ENCODE assay signal across 8 cellular contexts in the genomic region with DNA sequence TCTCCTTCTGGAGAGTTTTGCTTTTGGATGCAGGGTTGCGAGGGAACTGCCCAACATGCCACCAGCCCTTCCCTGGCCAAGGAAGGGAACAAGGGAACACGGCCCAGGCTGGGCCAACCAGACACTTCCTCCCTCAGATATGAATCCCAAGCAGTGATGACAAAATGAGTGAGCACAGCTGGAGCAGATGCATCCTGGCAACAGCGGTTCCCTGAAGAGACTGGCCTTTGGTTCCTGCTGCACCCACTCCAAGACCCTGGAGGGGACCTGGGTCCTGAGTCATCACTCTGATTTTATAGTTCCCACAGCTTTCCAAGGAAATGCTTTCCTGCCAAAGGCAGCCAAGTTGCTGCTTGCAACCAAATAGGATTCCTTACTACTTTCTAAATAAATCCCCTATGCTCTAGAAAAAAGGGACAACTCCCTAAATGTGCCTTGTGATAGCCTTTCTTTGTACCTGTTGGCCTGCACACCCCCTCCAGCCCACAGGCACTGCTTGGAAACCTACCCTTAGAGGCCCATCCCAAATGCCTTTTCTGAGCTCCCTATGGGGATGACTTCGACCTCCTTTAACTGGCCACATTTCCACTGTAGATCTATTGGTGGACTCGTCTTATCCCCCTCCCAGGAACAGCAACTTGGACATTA. TPM values are rescaled to one million over a fixed set of nuclear protein-coding genes. Genes with fewer than 3 reads are reported as not detected.
DNase-seq lines count a peak whose midpoint lies in the region; ATAC-seq and TF ChIP-seq lines count a peak whose summit lies in the region.

No MANE protein-coding gene starts in this region.

- H3K14ac ChIP-seq in IMR-90 (replicated peaks; ENCODE audit: low read depth, low read length) = peak overlapping the region; percentile 63

- intact Hi-C loops in IMR-90 (cut with micrococcal nuclease) = no loop called here

- H2AK5ac ChIP-seq in IMR-90 (ENCODE audit: low read depth, low read length) = peak overlapping the region; percentile 84

- no peak overlapping the region for H4K5ac ChIP-seq in IMR-90 (ENCODE audit: low read depth, low read length)

- TF ChIP-seq CTCF in AG10803 (conservative IDR thresholded peaks at IDR 0.05; ENCODE audit: low read length) = no peak
- TF ChIP-seq CTCF in IMR-90 (conservative IDR thresholded peaks at IDR 0.05; ENCODE audit: low read depth, low read length) = no peak
- TF ChIP-seq CTCF in chondrocyte (IDR thresholded peaks at IDR 0.05) = no peak
- TF ChIP-seq CTCF in mesothelial cell of epicardium (IDR thresholded peaks at IDR 0.05; ENCODE audit: unreplicated experiment) = no peak

- H3K4me3 ChIP-seq in AG10803 (ENCODE audit: low read length) (no peak overlapping the region), IMR-90 (ENCODE audit: insufficient read depth, low read depth, low read length) (no peak overlapping the region), HAP-1 (no peak overlapping the region)

- peaks cover 27 to 86% of the 10 kb centered on the region in 2 experiments for H3K79me1 ChIP-seq in IMR-90 (ENCODE audit: low read depth in 1 of 2, low read length in 2 of 2)

- H3K27me3 Mint-ChIP-seq in chondrocyte (ENCODE audit: low read depth) = no peaks in the 10 kb centered on the region
- no peaks in the 10 kb centered on the region for H3K27me3 Mint-ChIP-seq in mesothelial cell of epicardium (ENCODE audit: low read depth)

- peak overlapping the region; percentile 7; the same call in 1 of the 2 replicates for H3K27ac ChIP-seq in IMR-90 (ENCODE audit: insufficient read depth, low read length)

- H3K4me1 Mint-ChIP-seq in chondrocyte (ENCODE audit: low read depth) (peaks cover 84% of the 10 kb centered on the region), mesothelial cell of epicardium (peaks cover 74% of the 10 kb centered on the region)

- H4K8ac ChIP-seq in IMR-90 (ENCODE audit: low read depth in 2 of 2, low read length in 2 of 2) = peak overlapping the region in 1 of 2 experiments; percentile 51; a peak in 1 of 4 replicates

- no peak for TF ChIP-seq RAD21 in IMR-90 (IDR thresholded peaks at IDR 0.05; ENCODE audit: low read length)

- no peak overlapping the region; the same call in 1 of the 2 replicates for H3K56ac ChIP-seq in IMR-90 (ENCODE audit: extremely low read depth, insufficient read depth, low read length)

- no peaks in the 10 kb centered on the region for H3K9me3 Mint-ChIP-seq in chondrocyte (ENCODE audit: low read depth)
- no peaks in the 10 kb centered on the region for H3K9me3 Mint-ChIP-seq in mesothelial cell of epicardium

- dilution Hi-C loops in IMR-90 (cut with HindIII; ENCODE audit: low sequenced_read_pairs, unreplicated experiment) = no loop called here

- H4K20me1 ChIP-seq in IMR-90 (ENCODE audit: insufficient read depth, low read length) = peaks cover 65% of the 10 kb centered on the region

- H4K91ac ChIP-seq in IMR-90 (ENCODE audit: insufficient read depth, low read depth, low read length) = 0 out of 2 replicates have a peak overlapping the region, but pooled peaks have one; percentile 27

- CTCF ChIA-PET in IMR-90 (lab: Yijun Ruan, JAX) = interaction anchor here (0.9 kb wide), 1 partner anchor 51 kb away, joined by 3 read pairs; no protein-coding TSS in a partner anchor

- WGBS in IMR-90 (ENCODE audit: extremely low coverage in 2 of 2, insufficient read length in 1 of 2), 2 experiments = 86% methylated on average over 1 of the region's 5 CpGs; no CpG with 5 or more reads in 1 of the 2 experiments

- in situ Hi-C loops in IMR-90 (cut with MboI; ENCODE audit: low sequenced_read_pairs) (no loop called here), HAP-1 (cut with MboI; ENCODE audit: low sequenced_read_pairs) (no loop called here)

- POLR2A ChIA-PET in IMR-90 (lab: Charles Lee; ENCODE audit: unreplicated experiment) = interaction anchor here (1.5 kb wide), 1 partner anchor 52 kb away, joined by 4 read pairs; no protein-coding TSS in a partner anchor

- H3K27ac Mint-ChIP-seq in chondrocyte (ENCODE audit: unreplicated experiment) (peak overlapping the region; percentile 95), mesothelial cell of epicardium (peak overlapping the region; percentile 88)

- H2AK9ac ChIP-seq in IMR-90 (replicated peaks; ENCODE audit: low read depth, low read length, poor library complexity) = no peak overlapping the region

- 0 out of 2 replicates have a peak overlapping the region, but pooled peaks have one; percentile 24 for H2BK120ac ChIP-seq in IMR-90 (ENCODE audit: low read depth, low read length)

- H3K9ac ChIP-seq in IMR-90 (ENCODE audit: low read depth, low read length) = no peak overlapping the region

- H2BK20ac ChIP-seq in IMR-90 (ENCODE audit: low read depth, low read length) = no peak overlapping the region

- peak overlapping the region; percentile 6 for H3K4me3 Mint-ChIP-seq in chondrocyte (ENCODE audit: unreplicated experiment)
- H3K4me3 Mint-ChIP-seq in mesothelial cell of epicardium = peak overlapping the region; percentile 24

- no peaks in the 10 kb centered on the region for H3K9me3 ChIP-seq in IMR-90 (ENCODE audit: control insufficient read depth, insufficient read depth, low read length)
- no peaks in the 10 kb centered on the region for H3K9me3 ChIP-seq in HAP-1

- H2AFZ ChIP-seq in IMR-90 (replicated peaks; ENCODE audit: low read length, poor library complexity) = no peak overlapping the region

- H3K9me1 ChIP-seq in IMR-90 (ENCODE audit: insufficient read depth, low read length) = peaks cover 46% of the 10 kb centered on the region

- H3K4me1 ChIP-seq in IMR-90 (ENCODE audit: control insufficient read depth, insufficient read depth, low read length) (peaks cover 48% of the 10 kb centered on the region), HAP-1 (peaks cover 26% of the 10 kb centered on the region)

- H3K36me3 Mint-ChIP-seq in chondrocyte (ENCODE audit: low read depth) = no peaks in the 10 kb centered on the region
- peaks cover 4% of the 10 kb centered on the region for H3K36me3 Mint-ChIP-seq in mesothelial cell of epicardium

- peak overlapping the region; percentile 37; the same call in 1 of the 2 replicates for H3K4me2 ChIP-seq in IMR-90 (ENCODE audit: low read depth, low read length)

- H3K27me3 ChIP-seq in IMR-90 (ENCODE audit: control insufficient read depth, insufficient read depth, low read length) (no peaks in the 10 kb centered on the region), HAP-1 (ENCODE audit: low read depth) (no peaks in the 10 kb centered on the region)

- no peak overlapping the region for H2BK15ac ChIP-seq in IMR-90 (ENCODE audit: low read depth, low read length)

- DNase-seq in AG10803 (ENCODE audit: low read depth) = peak; percentile 85
- peak; percentile 87 for DNase-seq in IMR-90
- DNase-seq in chondrocyte (ENCODE audit: low spot score) = no peak
- DNase-seq in mesothelial cell of epicardium (ENCODE audit: low spot score in 2 of 2, unreplicated experiment in 2 of 2) = no peak
- no peak for DNase-seq in HuH-7.5 (ENCODE audit: low spot score)
- DNase-seq in 8988T = no peak
- DNase-seq in HAP-1 (ENCODE audit: low spot score in 2 of 2) = no peak

- H3K36me3 ChIP-seq in IMR-90 (ENCODE audit: control insufficient read depth, insufficient read depth, low read length) (peaks cover 4% of the 10 kb centered on the region; the same call in 1 of the 2 replicates), HAP-1 (replicated peaks) (no peaks in the 10 kb centered on the region; the same call in 1 of the 2 replicates)

- no peak overlapping the region for H2BK5ac ChIP-seq in IMR-90 (ENCODE audit: low read depth, low read length, poor library complexity, severe bottlenecking)

- TF ChIP-seq POLR2A in IMR-90 (IDR thresholded peaks at IDR 0.05; ENCODE audit: low read depth, low read length) = no peak

- no TSS peak for BruUV-seq in IMR-90 (replicated peaks; lab: Mats Ljungman, UMichigan)

- H3K23ac ChIP-seq in IMR-90 (ENCODE audit: low read depth, low read length) = peak overlapping the region; percentile 51

- H3K18ac ChIP-seq in IMR-90 (ENCODE audit: low read depth, low read length) = no peak overlapping the region

- H3K4ac ChIP-seq in IMR-90 (ENCODE audit: low read depth, low read length) = peak overlapping the region; percentile 67

- peak; percentile 36 for ATAC-seq in IMR-90 (ENCODE audit: low read depth)
- no peak for ATAC-seq in HG03175 (IDR thresholded peaks at IDR 0.05; ENCODE audit: unreplicated experiment)

TF ChIP-seq in IMR-90, 13 proteins besides CTCF, POLR2A, EP300 and RAD21 (continues in another document):
- 0 out of 2 replicates have a peak, but pooled peaks have one; percentile 25 for TF ChIP-seq MAFK (IDR thresholded peaks at IDR 0.05; ENCODE audit: low read depth, low read length)
- peak; percentile 61 for TF ChIP-seq RCOR1 (IDR thresholded peaks at IDR 0.05; ENCODE audit: insufficient replicate concordance, low read length)
- no peak for TF ChIP-seq ELK1 (IDR thresholded peaks at IDR 0.05; ENCODE audit: borderline replicate concordance, low read depth, low read length)
- TF ChIP-seq MAZ (IDR thresholded peaks at IDR 0.05; ENCODE audit: borderline replicate concordance, low read depth, low read length) = no peak
- TF ChIP-seq NFE2L2 (IDR thresholded peaks at IDR 0.05; ENCODE audit: low read depth, low read length) = no peak
- no peak for TF ChIP-seq SMC3 (IDR thresholded peaks at IDR 0.05; ENCODE audit: low read depth, low read length)
- peak; percentile 5; the same call in 1 of the 2 replicates for TF ChIP-seq CEBPB (IDR thresholded peaks at IDR 0.05; ENCODE audit: low read depth, low read length)
- TF ChIP-seq CHD1 (IDR thresholded peaks at IDR 0.05; ENCODE audit: low read depth, low read length) = no peak

RNA-seq across cellular contexts. Expression of gene ST3GAL2, which starts 5.3 kb away (rescaled TPM):
- total RNA-seq in IMR-90 (2012; rRNA removed) (16.4 and 17.4 TPM in 2 replicates), chondrocyte (71.9 to 76.4 TPM (median 72.1 TPM) in 3 replicates), mesothelial cell of epicardium (46.5 to 53.0 TPM (median 47.4 TPM) in 3 replicates)
- 17.7 and 18.3 TPM in 2 replicates for polyA plus RNA-seq in IMR-90 (2012; rRNA removed)
- 13.0 and 21.7 TPM in 2 replicates for polyA plus RNA-seq in IMR-90 (2012; cell fraction: cytosol; rRNA removed)
- polyA plus RNA-seq in IMR-90 (2012; cell fraction: nucleus; rRNA removed; ENCODE audit: low replicate concordance) = 13.5 and 18.2 TPM in 2 replicates

RNA-seq across cellular contexts. Expression of gene FCSK, which starts 20.8 kb away (rescaled TPM):
- total RNA-seq in IMR-90 (2012; rRNA removed) = 5.3 and 6.1 TPM in 2 replicates
- polyA plus RNA-seq in IMR-90 (2012; rRNA removed) = 7.2 and 8.3 TPM in 2 replicates
- polyA plus RNA-seq in IMR-90 (2012; cell fraction: cytosol; rRNA removed) = 2.9 and 5.1 TPM in 2 replicates
- polyA plus RNA-seq in IMR-90 (2012; cell fraction: nucleus; rRNA removed; ENCODE audit: low replicate concordance) = 37.1 and 78.4 TPM in 2 replicates
- total RNA-seq in chondrocyte = 9.2 to 12.9 TPM (median 11.5 TPM) in 3 replicates
- 26.0 to 29.4 TPM (median 27.7 TPM) in 3 replicates for total RNA-seq in mesothelial cell of epicardium

Comparison
In these comparisons a context has a peak if more than half of its experiments do, and no peak if none do; other contexts are left out.
1. DNase-seq: peak in AG10803 (single experiment) and IMR-90 (single experiment); none in chondrocyte (single experiment), mesothelial cell of epicardium (0 of 2), HuH-7.5 (single experiment), 8988T (single experiment) and HAP-1 (0 of 2).